28 cellular contexts compared by ENCODE assay signal in genomic region chr13:44809152-44809551, GRCh38.
"Had no signal": no experiment of that assay in that cellular context is flagged by ENCODE, and none has a peak within 500 bp of the region (broad histone marks: within the 10 kb centered on the region; RNA-seq: fewer than 3 reads in every experiment).

No MANE protein-coding gene starts in this region.

- H3K27me3 ChIP-seq: adrenal gland, ascending aorta, suprapubic skin, tibial nerve, uterus had no signal

- ATAC-seq: activated T-cell treated with anti-CD3 and anti-CD28 coated beads, Interleukin-2, amount 50 U/mL, for 72 hours; effector memory CD8-positive, alpha-beta T cell; esophagus mucosa; left lobe of liver; stimulated activated naive B cell treated with anti-CD40 and anti-IgM and Interleukin-4, amounts not matched to agents 10 μg/mL and 1 μg/mL and 100 μg/mL, for 72 hours had no signal

- H3K9me3 ChIP-seq: adrenal gland, ascending aorta, mucosa of descending colon, suprapubic skin, tibial nerve, uterus had no signal

- DNase-seq: activated CD4-positive, alpha-beta T cell treated with anti-CD3 and anti-CD28 coated beads for 4 hours; activated CD4-positive, alpha-beta T cell treated with anti-CD3 and anti-CD28 coated beads, Interleukin-2, amount 50 U/mL, for 4 hours; activated naive CD4-positive, alpha-beta T cell treated with Interleukin-2 at 50 U/mL for 16 hours; activated T-cell treated with anti-CD3 and anti-CD28 coated beads for 4 hours; activated T-cell treated with anti-CD3 and anti-CD28 coated beads, Interleukin-2, amount 50 U/mL, for 72 hours; adrenal gland; cerebellar nuclear complex; cortex of kidney; effector memory CD8-positive, alpha-beta T cell; foreskin fibroblast; head of caudate nucleus; kidney glomerular epithelial cell; mucosa of descending colon; occipital lobe; right cardiac atrium; stimulated activated CD4-positive, alpha-beta T cell treated with anti-CD3 and anti-CD28 coated beads, Interleukin-15, amount 100 ng/mL, for 24 hours; stimulated activated CD4-positive, alpha-beta T cell treated with anti-CD3 and anti-CD28 coated beads, Interleukin-2, amount 100 ng/mL, for 24 hours; stimulated activated naive B cell treated with anti-CD40 and anti-IgM and Interleukin-4, amounts not matched to agents 10 μg/mL and 1 μg/mL and 100 μg/mL, for 72 hours; uterus had no signal

- H3K9me3 Mint-ChIP-seq: activated T-cell treated with anti-CD3 and anti-CD28 coated beads, Interleukin-2, amount 50 U/mL, for 72 hours; effector memory CD8-positive, alpha-beta T cell; nephron; stimulated activated naive B cell treated with anti-CD40 and anti-IgM and Interleukin-4, amounts not matched to agents 10 μg/mL and 1 μg/mL and 100 μg/mL, for 72 hours had no signal

- H3K4me1 ChIP-seq: suprapubic skin, uterus had no signal

- H3K4me3 Mint-ChIP-seq: activated naive CD8-positive, alpha-beta T cell; activated T-cell treated with anti-CD3 and anti-CD28 coated beads, Interleukin-2, amount 50 U/mL, for 72 hours; brain; effector memory CD8-positive, alpha-beta T cell; nephron; stimulated activated naive B cell treated with anti-CD40 and anti-IgM and Interleukin-4, amounts not matched to agents 10 μg/mL and 1 μg/mL and 100 μg/mL, for 72 hours had no signal

- H3K27ac Mint-ChIP-seq: activated naive CD8-positive, alpha-beta T cell; activated T-cell treated with anti-CD3 and anti-CD28 coated beads, Interleukin-2, amount 50 U/mL, for 72 hours; effector memory CD8-positive, alpha-beta T cell; nephron; stimulated activated naive B cell treated with anti-CD40 and anti-IgM and Interleukin-4, amounts not matched to agents 10 μg/mL and 1 μg/mL and 100 μg/mL, for 72 hours had no signal

- H3K4me3 ChIP-seq: adrenal gland, ascending aorta, cardiac muscle cell, mucosa of descending colon, suprapubic skin, tibial nerve, uterus had no signal

- H3K36me3 Mint-ChIP-seq: activated naive CD8-positive, alpha-beta T cell; brain; stimulated activated naive B cell treated with anti-CD40 and anti-IgM and Interleukin-4, amounts not matched to agents 10 μg/mL and 1 μg/mL and 100 μg/mL, for 72 hours had no signal

- H3K36me3 ChIP-seq: adrenal gland, ascending aorta, cardiac muscle cell, suprapubic skin, tibial nerve, uterus had no signal

- H3K27ac ChIP-seq: adrenal gland, cardiac muscle cell, suprapubic skin, tibial nerve, uterus had no signal

- H3K4me1 Mint-ChIP-seq: stimulated activated naive B cell treated with anti-CD40 and anti-IgM and Interleukin-4, amounts not matched to agents 10 μg/mL and 1 μg/mL and 100 μg/mL, for 72 hours had no signal
